In genomic region chr3:34011171-34012101, GRCh38 we compare ENCODE assay signal across 1 cellular context.
A peak's percentile ranks its signal among the peaks of the same experiment; 100 is the strongest.
TF ChIP-seq lines count a peak whose summit lies in the region.

No MANE protein-coding gene starts in this region.

TF ChIP-seq in SK-N-SH, 30 proteins besides CTCF, POLR2A, EP300 and RAD21 (continued from another document):
- TF ChIP-seq, protein P1, sequence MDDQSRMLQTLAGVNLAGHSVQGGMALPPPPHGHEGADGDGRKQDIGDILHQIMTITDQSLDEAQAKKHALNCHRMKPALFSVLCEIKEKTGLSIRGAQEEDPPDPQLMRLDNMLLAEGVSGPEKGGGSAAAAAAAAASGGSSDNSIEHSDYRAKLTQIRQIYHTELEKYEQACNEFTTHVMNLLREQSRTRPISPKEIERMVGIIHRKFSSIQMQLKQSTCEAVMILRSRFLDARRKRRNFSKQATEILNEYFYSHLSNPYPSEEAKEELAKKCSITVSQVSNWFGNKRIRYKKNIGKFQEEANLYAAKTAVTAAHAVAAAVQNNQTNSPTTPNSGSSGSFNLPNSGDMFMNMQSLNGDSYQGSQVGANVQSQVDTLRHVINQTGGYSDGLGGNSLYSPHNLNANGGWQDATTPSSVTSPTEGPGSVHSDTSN (IDR thresholded peaks at IDR 0.05) = 0 out of 2 replicates have a peak, but pooled peaks have one; percentile 19
- no peak for TF ChIP-seq FOXJ3 (CRISPR knock-in tag; IDR thresholded peaks at IDR 0.05)
